In genomic region chr3:160141485-160142185, GRCh38 we compare ENCODE assay signal across 19 cellular contexts.
DNase-seq lines count a peak whose midpoint lies in the region; ATAC-seq and TF ChIP-seq lines count a peak whose summit lies in the region.
"Had no signal": no experiment of that assay in that cellular context is flagged by ENCODE, and none has a peak within 500 bp of the region (broad histone marks: within the 10 kb centered on the region; RNA-seq: fewer than 3 reads in every experiment).

No MANE protein-coding gene starts in this region.

- whole genome bisulfite sequencing in mesenchymal stem cell, result 87% methylated on average over 3 of the region's 4 CpGs
- WGBS in smooth muscle cell (ENCODE audit: low lambda C conversion rate), result 56% methylated on average over 4 of the region's 4 CpGs

- no peak overlapping the region for H2AK5ac ChIP-seq in mesenchymal stem cell (ENCODE audit: low read length, severe bottlenecking)

- no peak overlapping the region for H3K23ac ChIP-seq in mesenchymal stem cell (ENCODE audit: low read length in 2 of 2)

- no peak overlapping the region for H2BK5ac ChIP-seq in mesenchymal stem cell (ENCODE audit: low read depth, low read length, poor library complexity, severe bottlenecking)

- no peak overlapping the region for H2BK120ac ChIP-seq in mesenchymal stem cell (ENCODE audit: low read depth, low read length)

- ATAC-seq in GM21526 (IDR thresholded peaks at IDR 0.05; ENCODE audit: low FRiP score, unreplicated experiment), result no peak
- no peak for ATAC-seq in HG03095 (IDR thresholded peaks at IDR 0.05; ENCODE audit: unreplicated experiment)
- ATAC-seq: Panc1 had no signal

- DNase-seq in EH (ENCODE audit: low read depth) (peak; percentile 26), mesenchymal stem cell (no peak), smooth muscle cell (lab: John Stamatoyannopoulos, UW; ENCODE audit: unreplicated experiment) (no peak), OCI-M1 (lab: John Stamatoyannopoulos, UW) (no peak)
- DNase-seq: Caco-2; CD4-positive, alpha-beta T cell; DMS153; GF-D8; GM23248; NCI-H1092 treated with DMSO at 0.1 percent for 48 hours; NCI-H2081; NCI-H510A treated with DMSO at 0.1 percent for 48 hours; NCI-H774 had no signal

- H3K9me3 Mint-ChIP-seq in brain, result peaks cover 10 to 21% (median 13%) of the 10 kb centered on the region in 5 experiments

- H3K4me1 ChIP-seq in mesenchymal stem cell (ENCODE audit: control insufficient read depth, insufficient read depth, low read depth, low read length), result no peaks in the 10 kb centered on the region
- H3K4me1 ChIP-seq in smooth muscle cell (ENCODE audit: low read depth), result no peaks in the 10 kb centered on the region
- H3K4me1 ChIP-seq: Caco-2, HAP-1, SJSA1 had no signal

- H3K9ac ChIP-seq in mesenchymal stem cell (ENCODE audit: low read length), result no peak overlapping the region
- peak overlapping the region; percentile 43 for H3K9ac ChIP-seq in smooth muscle cell (ENCODE audit: low read depth)
- H3K9ac ChIP-seq: GM23248 had no signal

- H3K27me3 ChIP-seq in mesenchymal stem cell (ENCODE audit: control insufficient read depth in 1 of 2, insufficient read depth in 1 of 2, low read length in 2 of 2), result no peaks in the 10 kb centered on the region
- H3K27me3 ChIP-seq in smooth muscle cell (ENCODE audit: low read depth), result no peaks in the 10 kb centered on the region
- H3K27me3 ChIP-seq: SJSA1 had no signal

- TF ChIP-seq CTCF in brain (conservative IDR thresholded peaks at IDR 0.05) (no peak), smooth muscle cell (IDR thresholded peaks at IDR 0.05; ENCODE audit: borderline replicate concordance, insufficient read depth, poor library complexity, severe bottlenecking) (no peak)

- H3K4me2 ChIP-seq in mesenchymal stem cell (ENCODE audit: low read length, poor library complexity, severe bottlenecking) (peak overlapping the region; percentile 49), smooth muscle cell (no peak overlapping the region)

- H3K4me3 Mint-ChIP-seq in brain, result no peak overlapping the region
- H3K4me3 Mint-ChIP-seq: CD4-positive, alpha-beta T cell had no signal

- H4K8ac ChIP-seq in mesenchymal stem cell (ENCODE audit: low read length), result no peak overlapping the region

- no peak overlapping the region for H2BK12ac ChIP-seq in mesenchymal stem cell (ENCODE audit: low read length in 2 of 2)

- H3K27ac Mint-ChIP-seq in brain, result peak overlapping the region in 3 of 5 experiments; percentile 4 to 43 (median 27)
- H3K27ac Mint-ChIP-seq: CD4-positive, alpha-beta T cell had no signal

- H2AFZ ChIP-seq in mesenchymal stem cell (ENCODE audit: low read depth, low read length) (no peak overlapping the region), smooth muscle cell (ENCODE audit: low read depth) (no peak overlapping the region)
- H2AFZ ChIP-seq: GM23248 had no signal

- H3K27me3 Mint-ChIP-seq in brain, result no peaks in the 10 kb centered on the region
- H3K27me3 Mint-ChIP-seq: CD4-positive, alpha-beta T cell had no signal

- H2BK15ac ChIP-seq in mesenchymal stem cell (ENCODE audit: low read depth, poor library complexity, severe bottlenecking), result no peak overlapping the region

- no peaks in the 10 kb centered on the region for H3K79me2 ChIP-seq in smooth muscle cell (ENCODE audit: low read depth)

- no peaks in the 10 kb centered on the region for H3K36me3 Mint-ChIP-seq in brain

- H3K4me3 ChIP-seq in mesenchymal stem cell (ENCODE audit: insufficient read depth in 1 of 2, low read depth in 1 of 2, low read length in 2 of 2) (no peak overlapping the region), smooth muscle cell (no peak overlapping the region)
- H3K4me3 ChIP-seq: GM23248, HAP-1, SJSA1 had no signal

- H4K91ac ChIP-seq in mesenchymal stem cell (ENCODE audit: low read length), result no peak overlapping the region

- H3K9me3 ChIP-seq in mesenchymal stem cell (ENCODE audit: control insufficient read depth, low read length) (peaks cover 4% of the 10 kb centered on the region), smooth muscle cell (replicated peaks; ENCODE audit: low read depth) (no peaks in the 10 kb centered on the region)
- H3K9me3 ChIP-seq: HAP-1, SJSA1 had no signal

- H3K79me1 ChIP-seq in mesenchymal stem cell (replicated peaks; ENCODE audit: low read length, poor library complexity, severe bottlenecking), result no peaks in the 10 kb centered on the region

- H3K27ac ChIP-seq in mesenchymal stem cell (ENCODE audit: low read length, poor library complexity, severe bottlenecking) (peak overlapping the region; percentile 42), smooth muscle cell (ENCODE audit: low read depth) (peak overlapping the region; percentile 87)
- H3K27ac ChIP-seq: GM23248, SJSA1 had no signal

- H3K18ac ChIP-seq in mesenchymal stem cell (ENCODE audit: low read depth in 1 of 2, low read length in 2 of 2), result no peak overlapping the region

- no peak overlapping the region for H3K4ac ChIP-seq in mesenchymal stem cell (ENCODE audit: low read depth in 1 of 2, low read length in 2 of 2)

- H4K20me1 ChIP-seq in smooth muscle cell (ENCODE audit: low read depth), result no peaks in the 10 kb centered on the region

- no peaks in the 10 kb centered on the region for H3F3A ChIP-seq in smooth muscle cell (ENCODE audit: low read depth)

- H3K4me1 Mint-ChIP-seq in brain, result peaks cover 6% of the 10 kb centered on the region

- no peak overlapping the region for H3K14ac ChIP-seq in mesenchymal stem cell (ENCODE audit: low read length in 2 of 2)

- H3K36me3 ChIP-seq in mesenchymal stem cell (ENCODE audit: control insufficient read depth in 1 of 2, insufficient read depth in 2 of 2, low read depth in 1 of 2, low read length in 2 of 2), result no peaks in the 10 kb centered on the region
- no peaks in the 10 kb centered on the region for H3K36me3 ChIP-seq in smooth muscle cell (ENCODE audit: low read depth)
- H3K36me3 ChIP-seq: HAP-1, SJSA1 had no signal
